In the genomic region with DNA sequence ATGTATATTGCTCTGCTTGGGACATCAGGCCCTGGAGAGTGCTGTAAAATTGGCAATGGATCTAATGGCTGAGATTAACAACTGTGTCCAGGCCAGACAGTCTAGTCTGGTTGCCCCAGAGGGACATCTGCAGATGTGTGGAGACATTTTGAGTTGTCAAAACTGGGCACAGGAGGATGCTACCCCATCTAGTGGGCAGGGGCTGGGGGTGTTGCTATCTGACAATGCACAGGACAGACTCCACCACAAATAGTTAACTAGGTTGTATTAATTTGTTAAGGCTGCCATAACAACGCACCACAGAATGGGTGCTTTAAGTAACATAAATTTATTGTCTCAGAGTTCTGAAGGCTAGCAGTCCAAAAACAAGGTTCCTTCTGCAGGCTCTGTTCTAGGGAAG, we compare ENCODE assay signal across 33 cellular contexts.
DNase-seq lines count a peak whose midpoint lies in the region; ATAC-seq, FAIRE-seq and TF ChIP-seq lines count a peak whose summit lies in the region.
"Had no signal": no experiment of that assay in that cellular context is flagged by ENCODE, and none has a peak within 500 bp of the region (broad histone marks: within the 10 kb centered on the region; RNA-seq: fewer than 3 reads in every experiment).

No MANE protein-coding gene starts in this region.

- no peak overlapping the region for H3K4me3 Mint-ChIP-seq in endodermal cell
- H3K4me3 Mint-ChIP-seq: CD8-positive, alpha-beta memory T cell; central memory CD8-positive, alpha-beta T cell; immature natural killer cell; mesothelial cell of epicardium; natural killer cell treated with Interleukin-12 subunit alpha and Interleukin-12 subunit beta and Interleukin-15 and Interleukin-18, amount 100 ng/mL, for 72 hours; T-cell had no signal

- no peaks in the 10 kb centered on the region for H3K79me2 ChIP-seq in OCI-LY3 (ENCODE audit: low read length)
- H3K79me2 ChIP-seq: hepatocyte had no signal

- H3K9ac ChIP-seq in OCI-LY3 (ENCODE audit: low read length) (no peak overlapping the region; the same call in 1 of the 2 replicates), endodermal cell (ENCODE audit: extremely low read depth, low read length, poor library complexity, severe bottlenecking) (no peak overlapping the region)

- H3K36me3 ChIP-seq in OCI-LY3 (replicated peaks; ENCODE audit: low read depth, low read length) (no peaks in the 10 kb centered on the region), endodermal cell (ENCODE audit: control insufficient read depth, insufficient read depth, low read length) (no peaks in the 10 kb centered on the region), right lobe of liver (no peaks in the 10 kb centered on the region)
- H3K36me3 ChIP-seq: ascending aorta, left ventricle myocardium inferior, pancreas, right atrium auricular region, upper lobe of right lung had no signal

- H4K20me1 ChIP-seq in OCI-LY3 (ENCODE audit: insufficient read depth, low read length): no peaks in the 10 kb centered on the region

- TF ChIP-seq CTCF in A549 (IDR thresholded peaks at IDR 0.05): no peak
- peak; percentile 6 for TF ChIP-seq CTCF in GM12864 (IDR thresholded peaks at IDR 0.05; ENCODE audit: low read depth, low read length, missing control alignments)
- peak; percentile 34 for TF ChIP-seq CTCF in OCI-LY3 (IDR thresholded peaks at IDR 0.05; ENCODE audit: low read depth, low read length)
- TF ChIP-seq CTCF in endodermal cell (conservative IDR thresholded peaks at IDR 0.05): peak; percentile 24
- TF ChIP-seq CTCF in right lobe of liver (IDR thresholded peaks at IDR 0.05): no peak

- H3K4me1 Mint-ChIP-seq in endodermal cell: peaks cover 7% of the 10 kb centered on the region

- TF ChIP-seq RAD21 in A549 (conservative IDR thresholded peaks at IDR 0.05 in 1 of 2, IDR thresholded peaks at IDR 0.05 in 1 of 2): peak in 1 of 2 experiments; percentile 28; a peak in 1 of 5 replicates

- POLR2A ChIA-PET in A549 (lab: Yijun Ruan, JAX): interaction anchor here (0.6 kb wide), 1 partner anchor 288 kb away, joined by 3 read pairs; no protein-coding TSS in a partner anchor

- H3K27me3 ChIP-seq in OCI-LY3 (ENCODE audit: low read depth, low read length) (no peaks in the 10 kb centered on the region), endodermal cell (ENCODE audit: control insufficient read depth, insufficient read depth, low read length, poor library complexity, severe bottlenecking) (no peaks in the 10 kb centered on the region), right lobe of liver (no peaks in the 10 kb centered on the region)
- H3K27me3 ChIP-seq: ascending aorta, hepatocyte, pancreas, right atrium auricular region, upper lobe of right lung had no signal

- DNase-seq in A549 (ENCODE audit: low read depth in 1 of 2, low spot score in 1 of 2): peak in 1 of 2 experiments; percentile 44
- DNase-seq in GM12864 (ENCODE audit: low read depth): no peak
- no peak for DNase-seq in endodermal cell
- no peak for DNase-seq in globus pallidus (ENCODE audit: low spot score)
- DNase-seq in H54 (ENCODE audit: insufficient read length, low spot score): no peak
- DNase-seq in right lobe of liver: no peak
- DNase-seq: activated CD4-positive, alpha-beta T cell treated with anti-CD3 and anti-CD28 coated beads for 48 hours; activated CD8-positive, alpha-beta memory T cell treated with anti-CD3 and anti-CD28 coated beads, Interleukin-2, amount 50 U/mL, for 48 hours; activated gamma-delta T cell treated with Interleukin-2 at 50 U/mL for 16 hours; CD8-positive, alpha-beta memory T cell; DMS153; GDM1; GOT3; immature natural killer cell; left ventricle myocardium inferior; NCI-H1092 treated with DMSO at 0.1 percent for 48 hours; NCI-H1930; NCI-H2227 treated with DMSO at 0.1 percent for 48 hours; NCI-H748 treated with DMSO at 0.1 percent for 48 hours; pancreas; SIG-M5; stimulated activated CD4-positive, alpha-beta T cell treated with anti-CD3 and anti-CD28 coated beads, Interleukin-12 subunit alpha, Interleukin-12 subunit beta, amount 100 ng/mL, for 4 hours; T-cell; upper lobe of right lung had no signal

- H3K4me1 ChIP-seq in A549: peaks cover 56% of the 10 kb centered on the region
- H3K4me1 ChIP-seq in OCI-LY3 (ENCODE audit: low read length): peaks cover 52% of the 10 kb centered on the region
- no peaks in the 10 kb centered on the region for H3K4me1 ChIP-seq in endodermal cell (ENCODE audit: control insufficient read depth, insufficient read depth, low read length)
- peaks cover 0 to 21% (median 1%) of the 10 kb centered on the region in 4 donors for H3K4me1 ChIP-seq in right lobe of liver

- H3K27me3 Mint-ChIP-seq in endodermal cell (ENCODE audit: insufficient read depth): no peaks in the 10 kb centered on the region
- H3K27me3 Mint-ChIP-seq: CD8-positive, alpha-beta memory T cell; central memory CD8-positive, alpha-beta T cell; natural killer cell treated with Interleukin-12 subunit alpha and Interleukin-12 subunit beta and Interleukin-15 and Interleukin-18, amount 100 ng/mL, for 72 hours; T-cell had no signal

- CTCF ChIA-PET in A549 (lab: Yijun Ruan, JAX): interaction anchor here (1.2 kb wide), 1 partner anchor 110 kb away, joined by 5 read pairs; no protein-coding TSS in a partner anchor

- peaks cover 2% of the 10 kb centered on the region; the same call in 2 of the 3 replicates for H3K9me3 ChIP-seq in A549
- 0 out of 2 replicates have a peak, but pooled peaks cover 3% of the 10 kb centered on the region for H3K9me3 ChIP-seq in OCI-LY3 (ENCODE audit: insufficient read depth, low read length)
- no peaks in the 10 kb centered on the region for H3K9me3 ChIP-seq in endodermal cell (ENCODE audit: control insufficient read depth, low read length)
- no peaks in the 10 kb centered on the region for H3K9me3 ChIP-seq in right lobe of liver
- H3K9me3 ChIP-seq: ascending aorta, pancreas, upper lobe of right lung had no signal

- no peak overlapping the region for H3K27ac Mint-ChIP-seq in endodermal cell
- H3K27ac Mint-ChIP-seq: mesothelial cell of epicardium had no signal

- 92% methylated on average over 1 of the region's 1 CpG for WGBS in A549 (ENCODE audit: missing lambda C conversion rate)
- 100% methylated on average over 1 of the region's 1 CpG; no CpG with 5 or more reads in 1 of the 2 experiments for WGBS in endodermal cell (ENCODE audit: insufficient coverage in 1 of 2, insufficient read length in 1 of 2), 2 experiments
- WGBS in right lobe of liver (ENCODE audit: insufficient coverage, low coverage, low lambda C conversion rate, missing lambda C conversion rate): 100% methylated on average over 1 of the region's 1 CpG

- no peak for TF ChIP-seq EP300 in A549 (IDR thresholded peaks at IDR 0.05)

- H3K27ac ChIP-seq in A549 (peak overlapping the region; percentile 60 to 81), OCI-LY3 (ENCODE audit: low read length) (peak overlapping the region; percentile 25), endodermal cell (ENCODE audit: low read depth, low read length) (no peak overlapping the region), right lobe of liver (no peak overlapping the region)
- H3K27ac ChIP-seq: ascending aorta, epithelial cell of prostate, hepatocyte, left ventricle myocardium inferior, pancreas, right atrium auricular region, upper lobe of right lung had no signal

- no peaks in the 10 kb centered on the region for H3K36me3 Mint-ChIP-seq in endodermal cell (ENCODE audit: low read depth)
- H3K36me3 Mint-ChIP-seq: immature natural killer cell; mesothelial cell of epicardium; natural killer cell treated with Interleukin-12 subunit alpha and Interleukin-12 subunit beta and Interleukin-15 and Interleukin-18, amount 100 ng/mL, for 72 hours; T-cell had no signal

- H3K4me3 ChIP-seq in A549: no peak overlapping the region
- no peak overlapping the region for H3K4me3 ChIP-seq in GM12864 (ENCODE audit: low read depth, low read length)
- no peak overlapping the region for H3K4me3 ChIP-seq in OCI-LY3 (ENCODE audit: low read length)
- H3K4me3 ChIP-seq in endodermal cell (ENCODE audit: low read length): no peak overlapping the region
- H3K4me3 ChIP-seq in right lobe of liver: no peak overlapping the region
- H3K4me3 ChIP-seq: ascending aorta, hepatocyte, left ventricle myocardium inferior, pancreas, right atrium auricular region, upper lobe of right lung had no signal

- peak overlapping the region; percentile 44 for H2AFZ ChIP-seq in OCI-LY3 (ENCODE audit: low read depth, low read length)
- H2AFZ ChIP-seq: hepatocyte had no signal

- TF ChIP-seq POLR2A in A549 (IDR thresholded peaks at IDR 0.05; ENCODE audit: low read length) (no peak), H54 (IDR thresholded peaks at IDR 0.05; ENCODE audit: low read depth, low read length) (no peak), right lobe of liver (IDR thresholded peaks at IDR 0.05) (no peak)

- intact Hi-C loops in right lobe of liver (cut with DNase I): no loop called here

- no peaks in the 10 kb centered on the region for H3K9me3 Mint-ChIP-seq in endodermal cell
- H3K9me3 Mint-ChIP-seq: central memory CD8-positive, alpha-beta T cell; immature natural killer cell; mesothelial cell of epicardium had no signal

- no peak overlapping the region for H3K4me2 ChIP-seq in A549
- no peak overlapping the region for H3K4me2 ChIP-seq in OCI-LY3 (ENCODE audit: low read length)
- H3K4me2 ChIP-seq: hepatocyte had no signal

- ATAC-seq in A549: no peak
- no peak for ATAC-seq in right lobe of liver
- ATAC-seq: natural killer cell treated with Interleukin-12 subunit alpha and Interleukin-12 subunit beta and Interleukin-15 and Interleukin-18, amount 100 ng/mL, for 72 hours; pancreas; T-cell; upper lobe of right lung had no signal

- FAIRE-seq in A549 (lab: Jason Lieb, UNC) (no peak), H54 (lab: Jason Lieb, UNC) (no peak)
- FAIRE-seq: pancreas, TTC549 had no signal

TF ChIP-seq in A549, 52 proteins besides CTCF, POLR2A, EP300 and RAD21:
- TF ChIP-seq RNF2 (IDR thresholded peaks at IDR 0.05; ENCODE audit: borderline replicate concordance, low read depth) (no peak), SMC3 (IDR thresholded peaks at IDR 0.05) (0 out of 3 replicates have a peak, but pooled peaks have one; percentile 6)

Comparison
In these comparisons a context has a peak if more than half of its experiments do, and no peak if none do; other contexts are left out.
1. H3K27ac ChIP-seq: peak in A549 (2 of 2) and OCI-LY3 (single experiment); none in endodermal cell (single experiment) and right lobe of liver (0 of 3).
2. CTCF ChIP-seq: peak in GM12864 (single experiment), OCI-LY3 (single experiment) and endodermal cell (single experiment); none in A549 (single experiment) and right lobe of liver (0 of 4).